9 cellular contexts compared by ENCODE assay signal in genomic region chr4:88803600-88804096, GRCh38.
DNase-seq lines count a peak whose midpoint lies in the region; ATAC-seq and TF ChIP-seq lines count a peak whose summit lies in the region.
"Had no signal": no experiment of that assay in that cellular context is flagged by ENCODE, and none has a peak within 500 bp of the region (broad histone marks: within the 10 kb centered on the region; RNA-seq: fewer than 3 reads in every experiment).

No MANE protein-coding gene starts in this region.

- H3K27me3 ChIP-seq in GM06990 (replicated peaks; ENCODE audit: control insufficient read depth, insufficient read depth, low read length) (no peaks in the 10 kb centered on the region; the same call in 1 of the 2 replicates), Caco-2 (replicated peaks; ENCODE audit: control insufficient read depth, insufficient read depth, low read length) (no peaks in the 10 kb centered on the region)
- no peaks in the 10 kb centered on the region for H3K27me3 ChIP-seq in effector memory CD4-positive, alpha-beta T cell (replicated peaks; ENCODE audit: control insufficient read depth, insufficient read depth, low read length, poor library complexity, severe bottlenecking)

- no peaks in the 10 kb centered on the region for H3K9me3 Mint-ChIP-seq in Caco-2 (ENCODE audit: unreplicated experiment)

- in situ Hi-C loops in KBM-7 (cut with MboI; ENCODE audit: low pct_unique_long_range_greater_than_20kb, low sequenced_read_pairs), result loop anchor here (25.0 kb wide), 1 partner anchor 209 kb away; no protein-coding TSS in a partner anchor

- TF ChIP-seq CTCF in GM06990 (IDR thresholded peaks at IDR 0.05; ENCODE audit: insufficient read depth, low read length, poor library complexity, severe bottlenecking) (no peak), cardiac fibroblast (IDR thresholded peaks at IDR 0.05; ENCODE audit: low read depth, low read length) (no peak), Caco-2 (IDR thresholded peaks at IDR 0.05; ENCODE audit: insufficient read depth in 1 of 2, low read depth in 1 of 2, low read length in 1 of 2, severe bottlenecking in 1 of 2, unreplicated experiment in 1 of 2) (no peak)

- no peaks in the 10 kb centered on the region for H3K27me3 Mint-ChIP-seq in Caco-2 (ENCODE audit: insufficient read depth, unreplicated experiment)

- H3K27ac Mint-ChIP-seq in Caco-2 (ENCODE audit: unreplicated experiment), result no peak overlapping the region

- DNase-seq in GM06990 (ENCODE audit: extremely low read depth, insufficient read length) (peak; percentile 21), KBM-7 (peak; percentile 51), cardiac fibroblast (ENCODE audit: low read depth in 2 of 2) (peak; percentile 91 to 97), pons (ENCODE audit: low spot score) (peak; percentile 80), NCI-H2227 (lab: John Stamatoyannopoulos, UW; ENCODE audit: unreplicated experiment) (no peak), Caco-2 (no peak)
- DNase-seq in effector memory CD4-positive, alpha-beta T cell, result no peak

- H3K4me1 ChIP-seq in Caco-2, result no peaks in the 10 kb centered on the region
- H3K4me1 ChIP-seq in effector memory CD4-positive, alpha-beta T cell (ENCODE audit: control insufficient read depth, insufficient read depth, low read length, poor library complexity, severe bottlenecking), result no peaks in the 10 kb centered on the region

- H3K4me3 ChIP-seq in GM06990 (replicated peaks; ENCODE audit: low read depth, low read length) (no peak overlapping the region), cardiac fibroblast (replicated peaks in 1 of 2; ENCODE audit: low read depth in 2 of 2, low read length in 2 of 2) (no peak overlapping the region), Caco-2 (ENCODE audit: low read depth, low read length) (no peak overlapping the region)
- H3K4me3 ChIP-seq in effector memory CD4-positive, alpha-beta T cell (ENCODE audit: insufficient read depth, low read depth, low read length, poor library complexity, severe bottlenecking), result no peak overlapping the region
- H3K4me3 ChIP-seq: SK-N-MC had no signal

- POLR2A ChIA-PET in Caco-2 (lab: Charles Lee), result no interaction called here

- intact Hi-C loops in Caco-2 (cut with micrococcal nuclease; ENCODE audit: unreplicated experiment), result no loop called here

- H3K27ac ChIP-seq in effector memory CD4-positive, alpha-beta T cell (ENCODE audit: insufficient read depth, low read length, poor library complexity, severe bottlenecking), result no peak overlapping the region
- H3K27ac ChIP-seq: SK-N-MC had no signal

- H3K4me3 Mint-ChIP-seq in Caco-2 (ENCODE audit: unreplicated experiment), result no peak overlapping the region

- peak; percentile 86 for ATAC-seq in GM21619 (IDR thresholded peaks at IDR 0.05; ENCODE audit: unreplicated experiment)

- H3K36me3 ChIP-seq in GM06990 (ENCODE audit: control insufficient read depth, insufficient read depth, low read length) (no peaks in the 10 kb centered on the region), Caco-2 (ENCODE audit: control insufficient read depth, insufficient read depth, low read length) (no peaks in the 10 kb centered on the region)
- H3K36me3 ChIP-seq in effector memory CD4-positive, alpha-beta T cell (ENCODE audit: control insufficient read depth, insufficient read depth, low read length), result no peaks in the 10 kb centered on the region

- H3K36me3 Mint-ChIP-seq in Caco-2 (ENCODE audit: insufficient read depth, unreplicated experiment), result no peaks in the 10 kb centered on the region

- no TSS peak for BruUV-seq in Caco-2 (replicated peaks; lab: Mats Ljungman, UMichigan)

- CTCF ChIA-PET in Caco-2 (lab: Charles Lee), result no interaction called here

- H3K4me1 Mint-ChIP-seq in Caco-2 (ENCODE audit: low read depth, unreplicated experiment), result no peaks in the 10 kb centered on the region

- no peaks in the 10 kb centered on the region for H3K9me3 ChIP-seq in Caco-2
- H3K9me3 ChIP-seq in effector memory CD4-positive, alpha-beta T cell (ENCODE audit: control insufficient read depth, low read length), result no peaks in the 10 kb centered on the region

Comparison
In these comparisons a context has a peak if more than half of its experiments do, and no peak if none do; other contexts are left out.
1. DNase-seq: peak in GM06990 (single experiment), KBM-7 (single experiment), cardiac fibroblast (2 of 2) and pons (single experiment); none in NCI-H2227 (single experiment), Caco-2 (0 of 2) and effector memory CD4-positive, alpha-beta T cell (0 of 3).